ENCODE assay signal across 9 cellular contexts in the genomic region with DNA sequence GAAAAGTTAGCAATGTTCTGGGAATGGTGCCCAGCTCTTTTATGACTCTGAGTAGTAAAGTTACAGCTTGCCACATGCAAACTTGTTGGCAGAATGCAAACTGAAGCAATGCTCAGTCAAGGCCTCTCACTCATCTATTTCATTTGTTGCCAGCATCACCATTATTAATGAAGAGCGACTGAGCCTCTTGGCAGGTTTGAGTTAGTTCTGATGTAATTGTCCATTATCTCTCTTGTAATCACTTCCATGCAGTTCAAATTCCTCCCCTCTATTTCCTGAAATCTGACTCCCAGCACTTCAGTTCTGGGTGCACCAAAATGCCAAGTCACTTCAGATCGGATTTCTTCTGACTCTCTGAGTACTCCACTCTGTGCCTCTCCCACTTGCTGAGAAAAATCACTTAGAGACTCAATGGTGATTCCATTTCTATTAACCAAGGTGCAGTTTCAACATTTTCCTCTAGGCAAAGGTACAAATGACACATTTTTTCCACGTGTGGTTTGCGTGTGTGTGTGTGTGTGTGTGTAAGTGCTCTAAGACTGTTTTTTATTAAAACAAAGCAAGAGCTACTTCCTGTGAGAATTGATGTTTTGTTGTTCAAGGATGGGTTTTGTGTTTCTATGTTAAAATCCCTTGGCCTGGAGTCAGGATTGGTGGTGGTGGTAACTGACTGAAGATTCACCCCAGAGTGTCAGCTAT.
A peak's percentile ranks its signal among the peaks of the same experiment; 100 is the strongest.
DNase-seq lines count a peak whose midpoint lies in the region; TF ChIP-seq lines count a peak whose summit lies in the region.
"Had no signal": no experiment of that assay in that cellular context is flagged by ENCODE, and none has a peak within 500 bp of the region (broad histone marks: within the 10 kb centered on the region; RNA-seq: fewer than 3 reads in every experiment).

No MANE protein-coding gene starts in this region.

- H3K4me3 ChIP-seq in BJ (ENCODE audit: low read depth, low read length) (no peak overlapping the region), mesenchymal stem cell (ENCODE audit: insufficient read depth in 1 of 2, low read depth in 1 of 2, low read length in 2 of 2) (peak overlapping the region in 1 of 2 experiments; percentile 34)

- H2AK5ac ChIP-seq in mesenchymal stem cell (ENCODE audit: low read length, severe bottlenecking) = no peak overlapping the region

- intact Hi-C loops in MCF 10A (cut with micrococcal nuclease) = no loop called here

- peaks cover 24% of the 10 kb centered on the region for H3K4me1 Mint-ChIP-seq in MCF 10A (ENCODE audit: insufficient read depth, unreplicated experiment)
- peaks cover 4% of the 10 kb centered on the region for H3K4me1 Mint-ChIP-seq in activated CD4-positive, alpha-beta memory T cell treated with anti-CD3 and anti-CD28 coated beads, Interleukin-2, amount 10 ng/mL, durations not matched to agents 7 days and 5 days

- CTCF ChIA-PET in BJ (lab: Yijun Ruan, JAX) = interaction anchor here (0.6 to 7.3 kb wide), 10 partner anchors 16 to 394 kb away, joined by 3 to 57 read pairs (median 3); no protein-coding TSS in a partner anchor
- CTCF ChIA-PET in MCF 10A (lab: Yijun Ruan, JAX) = interaction anchor here (0.6 to 2.9 kb wide), 11 partner anchors 14 to 1190 kb away, joined by 3 to 13 read pairs (median 4); no protein-coding TSS in a partner anchor
- CTCF ChIA-PET in activated CD4-positive, alpha-beta memory T cell treated with anti-CD3 and anti-CD28 coated beads, Interleukin-2, amount 10 ng/mL, durations not matched to agents 7 days and 5 days (lab: Charles Lee) = no interaction called here

- no peak overlapping the region for H3K23ac ChIP-seq in mesenchymal stem cell (ENCODE audit: low read length in 2 of 2)

- TF ChIP-seq CTCF in BJ (IDR thresholded peaks at IDR 0.05; ENCODE audit: insufficient read depth, low read depth, low read length) (no peak), MCF 10A (IDR thresholded peaks at IDR 0.05; ENCODE audit: unreplicated experiment) (no peak)

- H2BK5ac ChIP-seq in mesenchymal stem cell (ENCODE audit: low read depth, low read length, poor library complexity, severe bottlenecking) = no peak overlapping the region

- no peak overlapping the region for H4K8ac ChIP-seq in mesenchymal stem cell (ENCODE audit: low read length)

- H3K9me3 Mint-ChIP-seq in MCF 10A (ENCODE audit: unreplicated experiment) = no peaks in the 10 kb centered on the region
- H3K9me3 Mint-ChIP-seq in activated CD4-positive, alpha-beta memory T cell treated with anti-CD3 and anti-CD28 coated beads, Interleukin-2, amount 10 ng/mL, durations not matched to agents 7 days and 5 days = no peaks in the 10 kb centered on the region
- H3K9me3 Mint-ChIP-seq: T-helper 1 cell treated with Interleukin-12 subunit alpha and Interleukin-12 subunit beta and Interleukin-4 antibody, amounts not matched to agents 30 μg/mL and 1 μg/mL, for 36 hours had no signal

- H3K79me1 ChIP-seq in mesenchymal stem cell (replicated peaks; ENCODE audit: low read length, poor library complexity, severe bottlenecking) = no peaks in the 10 kb centered on the region

- H3K9ac ChIP-seq in mesenchymal stem cell (ENCODE audit: low read length) = peak overlapping the region; percentile 68

- H3K36me3 Mint-ChIP-seq in MCF 10A (ENCODE audit: insufficient read depth, unreplicated experiment) = no peaks in the 10 kb centered on the region
- no peaks in the 10 kb centered on the region for H3K36me3 Mint-ChIP-seq in activated CD4-positive, alpha-beta memory T cell treated with anti-CD3 and anti-CD28 coated beads, Interleukin-2, amount 10 ng/mL, durations not matched to agents 7 days and 5 days (ENCODE audit: low read depth)

- H2BK15ac ChIP-seq in mesenchymal stem cell (ENCODE audit: low read depth, poor library complexity, severe bottlenecking) = no peak overlapping the region

- no peak overlapping the region for H2BK120ac ChIP-seq in mesenchymal stem cell (ENCODE audit: low read depth, low read length)

- H3K9me3 ChIP-seq in mesenchymal stem cell (ENCODE audit: control insufficient read depth, low read length) = no peaks in the 10 kb centered on the region

- no peak overlapping the region for H2AFZ ChIP-seq in mesenchymal stem cell (ENCODE audit: low read depth, low read length)

- POLR2A ChIA-PET in BJ (lab: Charles Lee) = interaction anchor here (0.6 kb wide), 1 partner anchor 100 kb away, joined by 3 read pairs; no protein-coding TSS in a partner anchor
- POLR2A ChIA-PET in MCF 10A (lab: Yijun Ruan, JAX) = interaction anchor here (0.6 to 1.8 kb wide), 10 partner anchors 13 to 654 kb away, joined by 3 to 7 read pairs (median 4); no protein-coding TSS in a partner anchor
- POLR2A ChIA-PET in activated CD4-positive, alpha-beta memory T cell treated with anti-CD3 and anti-CD28 coated beads, Interleukin-2, amount 10 ng/mL, durations not matched to agents 7 days and 5 days (lab: Charles Lee) = no interaction called here

- no TSS peak for BruUV-seq in MCF 10A (replicated peaks; lab: Mats Ljungman, UMichigan)

- no peak overlapping the region for H3K4ac ChIP-seq in mesenchymal stem cell (ENCODE audit: low read depth in 1 of 2, low read length in 2 of 2)

- DNase-seq in BJ (ENCODE audit: low read depth) = peak; percentile 100
- DNase-seq in NCI-H1105 treated with DMSO at 0.1 percent for 48 hours (lab: John Stamatoyannopoulos, UW) = peak; percentile 96
- DNase-seq in MCF 10A (ENCODE audit: unreplicated experiment) = peak; percentile 88
- DNase-seq in mesenchymal stem cell = peak; percentile 78
- no peak for DNase-seq in retina
- no peak for DNase-seq in activated naive CD4-positive, alpha-beta T cell treated with Interleukin-2 at 50 U/mL for 16 hours
- no peak for DNase-seq in activated CD4-positive, alpha-beta memory T cell treated with anti-CD3 and anti-CD28 coated beads, Interleukin-2, amount 10 ng/mL, durations not matched to agents 7 days and 5 days
- DNase-seq in NCI-H82 treated with DMSO at 0.1 percent for 48 hours (lab: John Stamatoyannopoulos, UW; ENCODE audit: unreplicated experiment) = no peak

- H2BK12ac ChIP-seq in mesenchymal stem cell (ENCODE audit: low read length in 2 of 2) = no peak overlapping the region

- no peak overlapping the region for H3K14ac ChIP-seq in mesenchymal stem cell (ENCODE audit: low read length in 2 of 2)

- no peak overlapping the region for H4K91ac ChIP-seq in mesenchymal stem cell (ENCODE audit: low read length)

- H3K4me3 Mint-ChIP-seq in MCF 10A (ENCODE audit: unreplicated experiment) = peak overlapping the region; percentile 12
- H3K4me3 Mint-ChIP-seq in activated CD4-positive, alpha-beta memory T cell treated with anti-CD3 and anti-CD28 coated beads, Interleukin-2, amount 10 ng/mL, durations not matched to agents 7 days and 5 days = no peak overlapping the region
- H3K4me3 Mint-ChIP-seq: T-helper 1 cell treated with Interleukin-12 subunit alpha and Interleukin-12 subunit beta and Interleukin-4 antibody, amounts not matched to agents 30 μg/mL and 1 μg/mL, for 36 hours had no signal

- WGBS in mesenchymal stem cell = 30% methylated on average over 4 of the region's 4 CpGs

- H3K27me3 Mint-ChIP-seq in MCF 10A (ENCODE audit: insufficient read depth, unreplicated experiment) = no peaks in the 10 kb centered on the region
- peaks cover 46% of the 10 kb centered on the region for H3K27me3 Mint-ChIP-seq in activated CD4-positive, alpha-beta memory T cell treated with anti-CD3 and anti-CD28 coated beads, Interleukin-2, amount 10 ng/mL, durations not matched to agents 7 days and 5 days

- no peak overlapping the region for H3K4me2 ChIP-seq in mesenchymal stem cell (ENCODE audit: low read length, poor library complexity, severe bottlenecking)

- no peak overlapping the region for H3K18ac ChIP-seq in mesenchymal stem cell (ENCODE audit: low read depth in 1 of 2, low read length in 2 of 2)

- peak overlapping the region; percentile 73 for H3K27ac Mint-ChIP-seq in MCF 10A (ENCODE audit: low read depth, unreplicated experiment)
- no peak overlapping the region for H3K27ac Mint-ChIP-seq in activated CD4-positive, alpha-beta memory T cell treated with anti-CD3 and anti-CD28 coated beads, Interleukin-2, amount 10 ng/mL, durations not matched to agents 7 days and 5 days
- H3K27ac Mint-ChIP-seq: T-helper 1 cell treated with Interleukin-12 subunit alpha and Interleukin-12 subunit beta and Interleukin-4 antibody, amounts not matched to agents 30 μg/mL and 1 μg/mL, for 36 hours had no signal

- H3K4me1 ChIP-seq in mesenchymal stem cell (ENCODE audit: control insufficient read depth, insufficient read depth, low read depth, low read length) = no peaks in the 10 kb centered on the region

- H3K27ac ChIP-seq in mesenchymal stem cell (ENCODE audit: low read length, poor library complexity, severe bottlenecking) = no peak overlapping the region

- H3K36me3 ChIP-seq in BJ (ENCODE audit: control insufficient read depth, insufficient read depth, low read length) (no peaks in the 10 kb centered on the region), mesenchymal stem cell (ENCODE audit: control insufficient read depth in 1 of 2, insufficient read depth in 2 of 2, low read depth in 1 of 2, low read length in 2 of 2) (no peaks in the 10 kb centered on the region)

- no peaks in the 10 kb centered on the region for H3K27me3 ChIP-seq in BJ (ENCODE audit: control insufficient read depth, insufficient read depth, low read length)
- peaks cover 0 to 4% of the 10 kb centered on the region in 2 experiments for H3K27me3 ChIP-seq in mesenchymal stem cell (ENCODE audit: control insufficient read depth in 1 of 2, insufficient read depth in 1 of 2, low read length in 2 of 2)

Comparison
In these comparisons a context has a peak if more than half of its experiments do, and no peak if none do; other contexts are left out.
1. DNase-seq: peak in BJ (single experiment), NCI-H1105 treated with DMSO at 0.1 percent for 48 hours (single experiment), MCF 10A (single experiment) and mesenchymal stem cell (single experiment); none in retina (single experiment), activated naive CD4-positive, alpha-beta T cell treated with Interleukin-2 at 50 U/mL for 16 hours (single experiment), activated CD4-positive, alpha-beta memory T cell treated with anti-CD3 and anti-CD28 coated beads, Interleukin-2, amount 10 ng/mL, durations not matched to agents 7 days and 5 days (single experiment) and NCI-H82 treated with DMSO at 0.1 percent for 48 hours (single experiment).